ENCODE assay signal across 2 cellular contexts in genomic region chr4:121749225-121749624, GRCh38.
TF ChIP-seq lines count a peak whose summit lies in the region.

No MANE protein-coding gene starts in this region.

TF ChIP-seq in GM23338, 12 proteins besides CTCF, POLR2A, EP300 and RAD21:
- peak; percentile 67 for TF ChIP-seq POLR2AphosphoS5 (IDR thresholded peaks at IDR 0.05; ENCODE audit: low read depth)
- peak; percentile 99 for TF ChIP-seq NANOG (IDR thresholded peaks at IDR 0.05; ENCODE audit: borderline replicate concordance)
- no peak for TF ChIP-seq STAT1 (IDR thresholded peaks at IDR 0.05; ENCODE audit: unreplicated experiment)
- 0 out of 2 replicates have a peak, but pooled peaks have one; percentile 22 for TF ChIP-seq ZNF114 (CRISPR knock-in tag; IDR thresholded peaks at IDR 0.05)
- peak; percentile 69 for TF ChIP-seq CREB1 (CRISPR knock-in tag; IDR thresholded peaks at IDR 0.05; ENCODE audit: low read depth)
- TF ChIP-seq EZH2 (IDR thresholded peaks at IDR 0.05; ENCODE audit: low read depth, unreplicated experiment): no peak
- TF ChIP-seq ZNF462 (CRISPR knock-in tag; IDR thresholded peaks at IDR 0.05): peak; percentile 90; the same call in 1 of the 2 replicates
- TF ChIP-seq, protein P1, sequence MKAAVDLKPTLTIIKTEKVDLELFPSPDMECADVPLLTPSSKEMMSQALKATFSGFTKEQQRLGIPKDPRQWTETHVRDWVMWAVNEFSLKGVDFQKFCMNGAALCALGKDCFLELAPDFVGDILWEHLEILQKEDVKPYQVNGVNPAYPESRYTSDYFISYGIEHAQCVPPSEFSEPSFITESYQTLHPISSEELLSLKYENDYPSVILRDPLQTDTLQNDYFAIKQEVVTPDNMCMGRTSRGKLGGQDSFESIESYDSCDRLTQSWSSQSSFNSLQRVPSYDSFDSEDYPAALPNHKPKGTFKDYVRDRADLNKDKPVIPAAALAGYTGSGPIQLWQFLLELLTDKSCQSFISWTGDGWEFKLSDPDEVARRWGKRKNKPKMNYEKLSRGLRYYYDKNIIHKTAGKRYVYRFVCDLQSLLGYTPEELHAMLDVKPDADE (IDR thresholded peaks at IDR 0.05): peak; percentile 66; the same call in 1 of the 2 replicates

TF ChIP-seq in IMR-90, 13 proteins besides CTCF, POLR2A, EP300 and RAD21:
- no peak for TF ChIP-seq MAZ (IDR thresholded peaks at IDR 0.05; ENCODE audit: borderline replicate concordance, low read depth, low read length)
- no peak for TF ChIP-seq MAFK (IDR thresholded peaks at IDR 0.05; ENCODE audit: low read depth, low read length)
- TF ChIP-seq MXI1 (IDR thresholded peaks at IDR 0.05; ENCODE audit: borderline replicate concordance, low read depth, low read length): no peak
- no peak for TF ChIP-seq CHD1 (IDR thresholded peaks at IDR 0.05; ENCODE audit: low read depth, low read length)
- no peak for TF ChIP-seq RFX5 (IDR thresholded peaks at IDR 0.05; ENCODE audit: low read depth, low read length)
- TF ChIP-seq, protein P2, sequence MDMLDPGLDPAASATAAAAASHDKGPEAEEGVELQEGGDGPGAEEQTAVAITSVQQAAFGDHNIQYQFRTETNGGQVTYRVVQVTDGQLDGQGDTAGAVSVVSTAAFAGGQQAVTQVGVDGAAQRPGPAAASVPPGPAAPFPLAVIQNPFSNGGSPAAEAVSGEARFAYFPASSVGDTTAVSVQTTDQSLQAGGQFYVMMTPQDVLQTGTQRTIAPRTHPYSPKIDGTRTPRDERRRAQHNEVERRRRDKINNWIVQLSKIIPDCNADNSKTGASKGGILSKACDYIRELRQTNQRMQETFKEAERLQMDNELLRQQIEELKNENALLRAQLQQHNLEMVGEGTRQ (IDR thresholded peaks at IDR 0.05; ENCODE audit: low read depth, low read length): no peak
- no peak for TF ChIP-seq CEBPB (IDR thresholded peaks at IDR 0.05; ENCODE audit: low read depth, low read length)
- TF ChIP-seq NFE2L2 (IDR thresholded peaks at IDR 0.05; ENCODE audit: low read depth, low read length): no peak
- TF ChIP-seq RCOR1 (IDR thresholded peaks at IDR 0.05; ENCODE audit: insufficient replicate concordance, low read length): no peak
- TF ChIP-seq SMC3 (IDR thresholded peaks at IDR 0.05; ENCODE audit: low read depth, low read length): no peak
- TF ChIP-seq BHLHE40 (IDR thresholded peaks at IDR 0.05; ENCODE audit: low read depth, low read length): no peak
- no peak for TF ChIP-seq FOS (IDR thresholded peaks at IDR 0.05; ENCODE audit: low read depth, low read length)
